ENCODE assay signal across 10 cellular contexts in the genomic region with DNA sequence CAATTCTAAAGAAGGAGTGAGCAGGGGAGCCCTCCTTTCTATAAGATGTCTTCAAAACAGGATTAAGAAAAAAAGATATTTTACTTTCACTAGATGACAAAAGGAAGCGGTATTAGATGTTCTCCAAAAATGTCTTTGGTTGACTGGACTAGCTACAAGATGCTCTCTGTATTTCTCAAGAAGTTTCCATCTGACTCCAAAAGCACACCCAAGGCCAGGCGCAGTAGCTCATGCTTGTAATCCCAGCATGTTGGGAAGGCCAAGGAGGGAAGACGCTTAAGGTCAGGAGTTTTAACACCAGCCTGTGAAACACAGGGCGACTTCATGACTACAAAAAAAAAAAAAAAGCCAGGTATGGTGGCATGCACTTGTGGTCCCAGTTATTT.
A peak's percentile ranks its signal among the peaks of the same experiment; 100 is the strongest.
DNase-seq lines count a peak whose midpoint lies in the region; ATAC-seq, FAIRE-seq and TF ChIP-seq lines count a peak whose summit lies in the region.
"Had no signal": no experiment of that assay in that cellular context is flagged by ENCODE, and none has a peak within 500 bp of the region (broad histone marks: within the 10 kb centered on the region; RNA-seq: fewer than 3 reads in every experiment).

No MANE protein-coding gene starts in this region.

- no TSS peak for BruUV-seq in GM12878 (replicated peaks; lab: Mats Ljungman, UMichigan)

- H3K9ac ChIP-seq in GM12878 (ENCODE audit: control insufficient read depth, insufficient read depth, low read length) (peak overlapping the region; percentile 30), subcutaneous abdominal adipose tissue (ENCODE audit: low read length in 5 of 5) (no peak overlapping the region)

- peaks cover 94% of the 10 kb centered on the region for H3K4me1 Mint-ChIP-seq in activated T-cell treated with anti-CD3 and anti-CD28 coated beads, Interleukin-2, amount 50 U/mL, for 4 hours (ENCODE audit: low read depth)

- no peak for TF ChIP-seq RAD21 in GM12878 (IDR thresholded peaks at IDR 0.05; ENCODE audit: insufficient read depth, low read depth, low read length)

- H4K20me1 ChIP-seq in GM12878 (ENCODE audit: control insufficient read depth, insufficient read depth): no peaks in the 10 kb centered on the region

- no peak for DNase-seq in activated T-cell treated with anti-CD3 and anti-CD28 coated beads, Interleukin-2, amount 50 U/mL, for 4 hours
- no peak for DNase-seq in activated T-cell treated with anti-CD3 and anti-CD28 coated beads, Interleukin-2, amount 50 U/mL, for 1 hour
- peak; percentile 48 for DNase-seq in GM12878 (ENCODE audit: low read depth, low spot score)
- no peak for DNase-seq in NK-92 (lab: John Stamatoyannopoulos, UW; ENCODE audit: unreplicated experiment)
- DNase-seq in NOMO-1 treated with DMSO at 0.1 percent for 48 hours (lab: John Stamatoyannopoulos, UW; ENCODE audit: unreplicated experiment): no peak
- no peak for DNase-seq in effector CD8-positive, alpha-beta T cell (lab: John Stamatoyannopoulos, UW)
- DNase-seq: sigmoid colon had no signal

- peak overlapping the region; percentile 77 for H3K4me2 ChIP-seq in GM12878 (ENCODE audit: control insufficient read depth, insufficient read depth)

- intact Hi-C loops in GM12878 (cut with micrococcal nuclease; ENCODE audit: unreplicated experiment): loop anchor here (1.0 to 5.0 kb wide), 3 partner anchors 17 to 33 kb away; no protein-coding TSS in a partner anchor

- H3K79me2 ChIP-seq in GM12878 (ENCODE audit: control insufficient read depth, insufficient read depth, low read length): peaks cover 94% of the 10 kb centered on the region

- 2% methylated on average over 4 of the region's 4 CpGs for WGBS in GM12878 (ENCODE audit: insufficient coverage, insufficient replicate concordance, low lambda C conversion rate, missing lambda C conversion rate)

- SMC1A ChIA-PET in GM12878 (lab: Charles Lee; ENCODE audit: uncharacterized antibody, unreplicated experiment): interaction anchor here (0.5 to 8.8 kb wide), 23 partner anchors 15 to 672 kb away, joined by 3 to 172 read pairs (median 5); no protein-coding TSS in a partner anchor

- ATAC-seq in activated T-cell treated with anti-CD3 and anti-CD28 coated beads, Interleukin-2, amount 50 U/mL, for 4 hours: peak; percentile 42 to 47
- ATAC-seq in HG03558 (IDR thresholded peaks at IDR 0.05; ENCODE audit: extremely low read depth, unreplicated experiment) (peak; percentile 20), GM12878 (peak; percentile 63)

- POLR2A ChIA-PET in GM12878 (lab: Charles Lee): interaction anchor here (0.6 to 6.5 kb wide), 16 partner anchors 10 to 259 kb away, joined by 3 to 82 read pairs (median 6); no protein-coding TSS in a partner anchor

- H3K36me3 ChIP-seq in GM12878 (ENCODE audit: control insufficient read depth in 2 of 2, insufficient read depth in 2 of 2, low read length in 1 of 2) (no peaks in the 10 kb centered on the region; a peak in 1 of 4 replicates), subcutaneous abdominal adipose tissue (ENCODE audit: control insufficient read depth in 5 of 5, insufficient read depth in 5 of 5, low read length in 5 of 5) (no peaks in the 10 kb centered on the region)
- H3K36me3 ChIP-seq: sigmoid colon had no signal

- no peak for TF ChIP-seq POLR2A in GM12878 (IDR thresholded peaks at IDR 0.05; ENCODE audit: low read depth, low read length)

- H3K9me3 ChIP-seq in GM12878 (replicated peaks; ENCODE audit: control insufficient read depth, insufficient read depth, low read length) (no peaks in the 10 kb centered on the region), subcutaneous abdominal adipose tissue (ENCODE audit: control insufficient read depth in 5 of 5, low read length in 5 of 5) (no peaks in the 10 kb centered on the region)
- H3K9me3 ChIP-seq: sigmoid colon had no signal

- H3K27me3 ChIP-seq in GM12878 (replicated peaks in 1 of 2; ENCODE audit: control insufficient read depth in 2 of 2, insufficient read depth in 2 of 2, low read length in 1 of 2): no peaks in the 10 kb centered on the region
- no peaks in the 10 kb centered on the region for H3K27me3 ChIP-seq in subcutaneous abdominal adipose tissue (ENCODE audit: control insufficient read depth in 5 of 5, insufficient read depth in 4 of 5, low read length in 5 of 5)
- H3K27me3 ChIP-seq: sigmoid colon had no signal

- CTCF ChIA-PET in GM12878 (lab: Yijun Ruan, JAX): interaction anchor here (0.6 to 6.8 kb wide), 11 partner anchors 12 to 91 kb away, joined by 3 to 72 read pairs (median 5); no protein-coding TSS in a partner anchor

- H3K27ac ChIP-seq in GM12878 (ENCODE audit: control insufficient read depth, insufficient read depth) (peak overlapping the region; percentile 89), subcutaneous abdominal adipose tissue (ENCODE audit: low read depth, low read length) (peak overlapping the region; percentile 54)
- H3K27ac ChIP-seq: epithelial cell of prostate had no signal

- TF ChIP-seq EP300 in GM12878 (IDR thresholded peaks at IDR 0.05; ENCODE audit: borderline replicate concordance in 1 of 2, control insufficient read depth in 1 of 2, low read depth in 2 of 2, low read length in 2 of 2): no peak

- peak; percentile 78 for FAIRE-seq in GM12878 (lab: Jason Lieb, UNC)

- peak overlapping the region; percentile 70 for H3K4me3 Mint-ChIP-seq in activated T-cell treated with anti-CD3 and anti-CD28 coated beads, Interleukin-2, amount 50 U/mL, for 4 hours

- H3K27me3 Mint-ChIP-seq in activated T-cell treated with anti-CD3 and anti-CD28 coated beads, Interleukin-2, amount 50 U/mL, for 4 hours (ENCODE audit: low read depth): no peaks in the 10 kb centered on the region

- H3K4me1 ChIP-seq in GM12878 (ENCODE audit: control insufficient read depth, insufficient read depth, low read length) (peaks cover 39% of the 10 kb centered on the region), subcutaneous abdominal adipose tissue (ENCODE audit: control insufficient read depth in 5 of 5, insufficient read depth in 5 of 5, low read length in 5 of 5) (peaks cover 0 to 26% (median 18%) of the 10 kb centered on the region in 5 donors)

- H3K9me3 Mint-ChIP-seq in activated T-cell treated with anti-CD3 and anti-CD28 coated beads, Interleukin-2, amount 50 U/mL, for 4 hours: no peaks in the 10 kb centered on the region

- TF ChIP-seq CTCF in GM12878 (IDR thresholded peaks at IDR 0.05 in 2 of 3, conservative IDR thresholded peaks at IDR 0.05 in 1 of 3; ENCODE audit: control insufficient read depth in 2 of 3, extremely low read depth in 1 of 3, insufficient read depth in 1 of 3, low read depth in 3 of 3, low read length in 3 of 3): no peak

- RAD21 ChIA-PET in GM12878 (lab: Charles Lee; ENCODE audit: unreplicated experiment): interaction anchor here (0.6 to 8.8 kb wide), 23 partner anchors 8 to 153 kb away, joined by 3 to 99 read pairs (median 5); no protein-coding TSS in a partner anchor

- H3K4me3 ChIP-seq in GM12878 (peak overlapping the region; percentile 57), subcutaneous abdominal adipose tissue (ENCODE audit: low read depth in 1 of 5, low read length in 5 of 5) (no peak overlapping the region)
- H3K4me3 ChIP-seq: sigmoid colon had no signal

- in situ Hi-C loops in GM12878 (cut with MboI): no loop called here

- no peak overlapping the region for H2AFZ ChIP-seq in GM12878 (ENCODE audit: control insufficient read depth, low read depth, low read length)

- H3K36me3 Mint-ChIP-seq in activated T-cell treated with anti-CD3 and anti-CD28 coated beads, Interleukin-2, amount 50 U/mL, for 4 hours (ENCODE audit: insufficient read depth): peaks cover 10% of the 10 kb centered on the region

TF ChIP-seq in GM12878, 131 proteins besides CTCF, POLR2A, EP300 and RAD21 (continues in another document):
- TF ChIP-seq PAX5 (IDR thresholded peaks at IDR 0.05; ENCODE audit: borderline replicate concordance, low read depth, low read length) (peak; percentile 62; the same call in 1 of the 2 replicates), STAT1 (conservative IDR thresholded peaks at IDR 0.05) (no peak), CBX3 (IDR thresholded peaks at IDR 0.05; ENCODE audit: borderline replicate concordance, low read depth) (no peak)
- TF ChIP-seq, protein P1, sequence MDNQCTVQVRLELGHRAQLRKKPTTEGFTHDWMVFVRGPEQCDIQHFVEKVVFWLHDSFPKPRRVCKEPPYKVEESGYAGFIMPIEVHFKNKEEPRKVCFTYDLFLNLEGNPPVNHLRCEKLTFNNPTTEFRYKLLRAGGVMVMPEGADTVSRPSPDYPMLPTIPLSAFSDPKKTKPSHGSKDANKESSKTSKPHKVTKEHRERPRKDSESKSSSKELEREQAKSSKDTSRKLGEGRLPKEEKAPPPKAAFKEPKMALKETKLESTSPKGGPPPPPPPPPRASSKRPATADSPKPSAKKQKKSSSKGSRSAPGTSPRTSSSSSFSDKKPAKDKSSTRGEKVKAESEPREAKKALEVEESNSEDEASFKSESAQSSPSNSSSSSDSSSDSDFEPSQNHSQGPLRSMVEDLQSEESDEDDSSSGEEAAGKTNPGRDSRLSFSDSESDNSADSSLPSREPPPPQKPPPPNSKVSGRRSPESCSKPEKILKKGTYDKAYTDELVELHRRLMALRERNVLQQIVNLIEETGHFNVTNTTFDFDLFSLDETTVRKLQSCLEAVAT (IDR thresholded peaks at IDR 0.05): 0 out of 2 replicates have a peak, but pooled peaks have one; percentile 29
- TF ChIP-seq, protein P2, sequence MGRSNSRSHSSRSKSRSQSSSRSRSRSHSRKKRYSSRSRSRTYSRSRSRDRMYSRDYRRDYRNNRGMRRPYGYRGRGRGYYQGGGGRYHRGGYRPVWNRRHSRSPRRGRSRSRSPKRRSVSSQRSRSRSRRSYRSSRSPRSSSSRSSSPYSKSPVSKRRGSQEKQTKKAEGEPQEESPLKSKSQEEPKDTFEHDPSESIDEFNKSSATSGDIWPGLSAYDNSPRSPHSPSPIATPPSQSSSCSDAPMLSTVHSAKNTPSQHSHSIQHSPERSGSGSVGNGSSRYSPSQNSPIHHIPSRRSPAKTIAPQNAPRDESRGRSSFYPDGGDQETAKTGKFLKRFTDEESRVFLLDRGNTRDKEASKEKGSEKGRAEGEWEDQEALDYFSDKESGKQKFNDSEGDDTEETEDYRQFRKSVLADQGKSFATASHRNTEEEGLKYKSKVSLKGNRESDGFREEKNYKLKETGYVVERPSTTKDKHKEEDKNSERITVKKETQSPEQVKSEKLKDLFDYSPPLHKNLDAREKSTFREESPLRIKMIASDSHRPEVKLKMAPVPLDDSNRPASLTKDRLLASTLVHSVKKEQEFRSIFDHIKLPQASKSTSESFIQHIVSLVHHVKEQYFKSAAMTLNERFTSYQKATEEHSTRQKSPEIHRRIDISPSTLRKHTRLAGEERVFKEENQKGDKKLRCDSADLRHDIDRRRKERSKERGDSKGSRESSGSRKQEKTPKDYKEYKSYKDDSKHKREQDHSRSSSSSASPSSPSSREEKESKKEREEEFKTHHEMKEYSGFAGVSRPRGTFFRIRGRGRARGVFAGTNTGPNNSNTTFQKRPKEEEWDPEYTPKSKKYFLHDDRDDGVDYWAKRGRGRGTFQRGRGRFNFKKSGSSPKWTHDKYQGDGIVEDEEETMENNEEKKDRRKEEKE (IDR thresholded peaks at IDR 0.05): no peak
